Comparison of ENCODE assay signal across 9 cellular contexts in genomic region chr1:228150458-228151169, GRCh38. TPM values are rescaled to one million over a fixed set of nuclear protein-coding genes. Genes with fewer than 3 reads are reported as not detected.
DNase-seq lines count a peak whose midpoint lies in the region; ATAC-seq and TF ChIP-seq lines count a peak whose summit lies in the region.
"Had no signal": no experiment of that assay in that cellular context is flagged by ENCODE, and none has a peak within 500 bp of the region (broad histone marks: within the 10 kb centered on the region; RNA-seq: fewer than 3 reads in every experiment).

No MANE protein-coding gene starts in this region.

- no peak for TF ChIP-seq POLR2A in ovary (IDR thresholded peaks at IDR 0.05)

- H3K4me3 ChIP-seq in ovary, result peak overlapping the region; percentile 29

- peaks cover 25% of the 10 kb centered on the region for H3K4me1 ChIP-seq in ovary (ENCODE audit: insufficient read depth)

- intact Hi-C loops in head of caudate nucleus (cut with DNase I), result no loop called here
- intact Hi-C loops in ovary (cut with DNase I), result no loop called here

- ATAC-seq in SK-N-SH treated with all-trans-retinoic acid at 6 μM for 48 hours (peak; percentile 72), GM18861 (IDR thresholded peaks at IDR 0.05; ENCODE audit: unreplicated experiment) (no peak), GM19328 (IDR thresholded peaks at IDR 0.05; ENCODE audit: unreplicated experiment) (no peak), HG03196 (IDR thresholded peaks at IDR 0.05; ENCODE audit: unreplicated experiment) (no peak)

- H3K9me3 ChIP-seq in ovary, result no peaks in the 10 kb centered on the region

- peak; percentile 73 for DNase-seq in Ammon's horn (ENCODE audit: low spot score)
- DNase-seq in head of caudate nucleus, result peak in 39 of 42 donors; percentile 33 to 85 (median 70)
- DNase-seq in ovary, result peak; percentile 93 to 96 (median 94)
- no peak for DNase-seq in NCI-H2196 treated with DMSO at 0.1 percent for 48 hours (lab: John Stamatoyannopoulos, UW; ENCODE audit: unreplicated experiment)
- DNase-seq: DMS79 had no signal

- no peaks in the 10 kb centered on the region for H3K36me3 ChIP-seq in ovary

- H3K27ac ChIP-seq in ovary, result peak overlapping the region; percentile 97 to 99

- H3K27me3 ChIP-seq in ovary, result no peaks in the 10 kb centered on the region

- 3 to 12% (median 6%) methylated on average over 10 to 17 of the region's 17 CpGs for WGBS in ovary, 3 donors

- TF ChIP-seq CTCF in ovary (IDR thresholded peaks at IDR 0.05), result no peak

- TF ChIP-seq EP300 in ovary (IDR thresholded peaks at IDR 0.05), result no peak

TF ChIP-seq in SK-N-SH treated with all-trans-retinoic acid at 6 μM for 48 hours, 23 proteins besides CTCF, POLR2A, EP300 and RAD21:
- no peak for TF ChIP-seq CREB5 (CRISPR knock-in tag; IDR thresholded peaks at IDR 0.05; ENCODE audit: low read depth)
- TF ChIP-seq PPARA (CRISPR knock-in tag; IDR thresholded peaks at IDR 0.05; ENCODE audit: borderline replicate concordance), result no peak
- TF ChIP-seq ZNF8 (CRISPR knock-in tag; IDR thresholded peaks at IDR 0.05), result no peak
- TF ChIP-seq GLIS3 (CRISPR knock-in tag; IDR thresholded peaks at IDR 0.05), result no peak
- no peak for TF ChIP-seq ZNF565 (CRISPR knock-in tag; conservative IDR thresholded peaks at IDR 0.05; ENCODE audit: low read depth)
- TF ChIP-seq ZFP3 (CRISPR knock-in tag; IDR thresholded peaks at IDR 0.05), result no peak

RNA-seq across cellular contexts. Expression of gene GJC2, which starts 0.9 kb away (rescaled TPM):
- 10 to 100 TPM in 2 of 7 donors, 1 to 10 TPM in 5; 2.2 to 12.6 (median 8.0) TPM for total RNA-seq in ovary
- 1 to 10 TPM in 1 of 2 donors, under 1 TPM in 1; 0.18 to 2.3 TPM for polyA plus RNA-seq in ovary

RNA-seq across cellular contexts. Expression of gene GUK1, which starts 10.5 kb away (rescaled TPM):
- 100 to 1,000 TPM; 129 to 256 (median 171) TPM for total RNA-seq in ovary
- 100 to 1,000 TPM in 1 of 2 donors, 10 to 100 TPM in 1; 17.7 to 228 TPM for polyA plus RNA-seq in ovary

RNA-seq across cellular contexts. Expression of gene IBA57, which starts 15.0 kb away (rescaled TPM):
- total RNA-seq in ovary, result 10 to 100 TPM in 4 of 7 donors, 1 to 10 TPM in 3; 3.7 to 14.5 (median 11.1) TPM
- polyA plus RNA-seq in ovary, result 1 to 10 TPM; 2.8 to 5.8 TPM

RNA-seq across cellular contexts. Expression of gene MRPL55, which starts 41.5 kb away (rescaled TPM):
- total RNA-seq in ovary, result 10 to 100 TPM; 36.4 to 98.5 (median 43.3) TPM
- 10 to 100 TPM; 14.6 to 87.5 TPM for polyA plus RNA-seq in ovary

RNA-seq across cellular contexts. Expression of gene C1orf35, which starts 47.5 kb away (rescaled TPM):
- total RNA-seq in ovary, result 10 to 100 TPM; 16.0 to 24.7 (median 21.0) TPM
- 10 to 100 TPM in 1 of 2 donors, 1 to 10 TPM in 1; 2.8 to 29.3 TPM for polyA plus RNA-seq in ovary
